In the genomic region with DNA sequence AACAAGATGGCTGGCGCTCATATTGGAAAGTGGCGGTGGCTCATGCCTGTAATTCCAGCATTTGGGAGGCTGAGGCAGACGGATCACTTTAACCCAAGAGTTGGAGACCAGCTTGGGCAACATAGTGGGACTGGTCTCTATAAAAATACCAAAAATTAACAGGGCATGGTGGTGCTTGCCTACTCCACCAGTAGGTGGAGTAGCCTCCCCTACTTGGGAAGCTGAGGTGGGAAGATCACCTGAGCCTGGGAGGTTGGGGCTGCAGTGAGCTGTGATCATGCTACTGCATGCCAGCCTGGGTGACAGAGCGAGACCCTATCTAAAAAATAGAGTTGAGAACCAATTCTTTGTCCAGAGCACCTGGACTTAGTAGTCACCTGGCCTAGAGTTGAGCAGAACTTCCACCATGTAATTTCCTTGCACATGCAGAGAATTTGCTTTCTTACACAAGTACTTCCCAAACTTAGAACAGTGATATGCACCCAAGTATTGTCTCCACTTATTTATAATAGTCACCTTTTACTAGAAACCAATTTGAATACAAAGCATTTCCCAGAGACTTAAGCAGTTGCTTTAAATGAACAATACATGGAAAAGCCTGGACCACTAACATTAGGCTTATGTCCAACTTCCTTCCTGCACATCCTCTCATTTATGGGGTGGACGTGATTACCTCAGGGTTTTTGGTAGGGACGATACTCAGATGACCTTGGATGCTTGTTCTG, we compare ENCODE assay signal across 8 cellular contexts.
DNase-seq lines count a peak whose midpoint lies in the region; ATAC-seq and TF ChIP-seq lines count a peak whose summit lies in the region.

No MANE protein-coding gene starts in this region.

- H3K4me1 ChIP-seq in RWPE2 (ENCODE audit: insufficient read depth, poor library complexity, severe bottlenecking) (no peaks in the 10 kb centered on the region), tibial artery (no peaks in the 10 kb centered on the region)

- H3K4me3 ChIP-seq in RWPE2 (ENCODE audit: severe bottlenecking) (no peak overlapping the region), tibial artery (no peak overlapping the region)

- ATAC-seq in HG02973 (IDR thresholded peaks at IDR 0.05; ENCODE audit: unreplicated experiment) (peak; percentile 78), RWPE2 (ENCODE audit: low read depth) (peak; percentile 54; the same call in 1 of the 3 replicates)

- H3K27ac ChIP-seq in RWPE2 (ENCODE audit: poor library complexity, severe bottlenecking) (no peak overlapping the region), tibial artery (no peak overlapping the region)

- H3K36me3 ChIP-seq in RWPE2 (ENCODE audit: low read depth) (no peaks in the 10 kb centered on the region), tibial artery (no peaks in the 10 kb centered on the region)

- DNase-seq in AG09319 (ENCODE audit: extremely low read depth, low read depth) (no peak), GM13977 (ENCODE audit: low spot score) (no peak), RWPE2 (ENCODE audit: low spot score) (no peak), iPS-NIHi7 (ENCODE audit: extremely low spot score) (peak; percentile 40), tibial artery (no peak), C1 segment of cervical spinal cord (lab: John Stamatoyannopoulos, UW) (no peak), GM19238 (ENCODE audit: insufficient read length, low spot score) (no peak)

- intact Hi-C loops in tibial artery (cut with DNase I; ENCODE audit: low total_unique reads): no loop called here

- TF ChIP-seq CTCF in AG09319 (IDR thresholded peaks at IDR 0.05; ENCODE audit: low read depth, low read length) (peak; percentile 9; the same call in 1 of the 2 replicates), GM13977 (IDR thresholded peaks at IDR 0.05; ENCODE audit: extremely low read depth, insufficient read depth, missing control alignments) (peak; percentile 93), RWPE2 (IDR thresholded peaks at IDR 0.05; ENCODE audit: poor library complexity, severe bottlenecking) (peak; percentile 70), tibial artery (IDR thresholded peaks at IDR 0.05) (no peak)

- H3K27me3 ChIP-seq in RWPE2 (ENCODE audit: insufficient read depth, poor library complexity, severe bottlenecking) (no peaks in the 10 kb centered on the region), tibial artery (no peaks in the 10 kb centered on the region)

- no peaks in the 10 kb centered on the region for H3K9me3 ChIP-seq in RWPE2 (ENCODE audit: severe bottlenecking)
- no peaks in the 10 kb centered on the region for H3K9me3 ChIP-seq in tibial artery

- in situ Hi-C loops in GM13977 (cut with MboI; ENCODE audit: low pct_unique_long_range_greater_than_20kb, low sequenced_read_pairs, unreplicated experiment): no loop called here

Comparison
In these comparisons a context has a peak if more than half of its experiments do, and no peak if none do; other contexts are left out.
1. CTCF ChIP-seq: peak in AG09319 (single experiment), GM13977 (single experiment) and RWPE2 (single experiment); none in tibial artery (0 of 2).